Comparison of ENCODE assay signal across 18 cellular contexts in the genomic region with DNA sequence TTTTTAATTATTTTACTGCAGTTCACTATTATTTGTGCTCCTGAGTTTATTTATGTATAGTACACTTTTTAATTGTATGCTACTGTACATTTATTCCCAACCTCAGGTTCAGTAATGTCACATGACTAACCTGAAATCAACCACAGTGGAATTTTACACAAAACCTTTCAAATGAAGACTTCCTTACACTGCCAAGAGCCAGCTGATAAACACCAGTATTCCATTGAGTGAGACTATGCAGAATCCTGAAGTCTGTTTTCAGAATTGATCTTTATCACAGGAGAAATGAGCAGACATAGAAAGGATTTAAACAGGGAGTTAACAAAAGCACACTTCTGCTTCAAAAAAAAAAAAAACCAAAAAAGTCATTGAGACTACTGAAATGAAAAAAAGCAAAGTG.
A peak's percentile ranks its signal among the peaks of the same experiment; 100 is the strongest.
DNase-seq lines count a peak whose midpoint lies in the region; ATAC-seq and TF ChIP-seq lines count a peak whose summit lies in the region.
"Had no signal": no experiment of that assay in that cellular context is flagged by ENCODE, and none has a peak within 500 bp of the region (broad histone marks: within the 10 kb centered on the region; RNA-seq: fewer than 3 reads in every experiment).

No MANE protein-coding gene starts in this region.

- H3K27ac Mint-ChIP-seq in activated naive CD8-positive, alpha-beta T cell treated with anti-CD3 and anti-CD28 coated beads for 36 hours = no peak overlapping the region
- H3K27ac Mint-ChIP-seq: CD8-positive, alpha-beta T cell had no signal

- H2BK5ac ChIP-seq in IMR-90 (ENCODE audit: low read depth, low read length, poor library complexity, severe bottlenecking) = peak overlapping the region; percentile 25

- H3K23ac ChIP-seq in IMR-90 (ENCODE audit: low read depth, low read length) = no peak overlapping the region

- H4K20me1 ChIP-seq in IMR-90 (ENCODE audit: insufficient read depth, low read length) = no peaks in the 10 kb centered on the region
- H4K20me1 ChIP-seq: BLaER1 treated with 17β-estradiol and CSF1 and Interleukin-3, amounts not matched to agents 10 nM and 100 nM had no signal

- H4K91ac ChIP-seq in IMR-90 (ENCODE audit: insufficient read depth, low read depth, low read length) = no peak overlapping the region

- no peak for ATAC-seq in IMR-90 (ENCODE audit: low read depth)
- ATAC-seq: A549; CD8-positive, alpha-beta T cell; HepG2 had no signal

- POLR2A ChIA-PET in IMR-90 (lab: Charles Lee; ENCODE audit: unreplicated experiment) = no interaction called here

- no peaks in the 10 kb centered on the region for H3K36me3 Mint-ChIP-seq in activated naive CD8-positive, alpha-beta T cell treated with anti-CD3 and anti-CD28 coated beads for 36 hours
- H3K36me3 Mint-ChIP-seq: CD8-positive, alpha-beta T cell had no signal

- H3K4me3 ChIP-seq in ACC112 (ENCODE audit: low read depth, low read length) (no peak overlapping the region), IMR-90 (ENCODE audit: insufficient read depth, low read depth, low read length) (no peak overlapping the region), fibroblast of villous mesenchyme (ENCODE audit: low read depth, low read length) (no peak overlapping the region)
- H3K4me3 ChIP-seq: A549; BLaER1 treated with 17β-estradiol and CSF1 and Interleukin-3, amounts not matched to agents 10 nM and 100 nM; MG63 had no signal

- H2AFZ ChIP-seq in ACC112 (ENCODE audit: low read length, unreplicated experiment) (no peak overlapping the region), IMR-90 (replicated peaks; ENCODE audit: low read length, poor library complexity) (no peak overlapping the region)

- H3K4me1 Mint-ChIP-seq in activated naive CD8-positive, alpha-beta T cell treated with anti-CD3 and anti-CD28 coated beads for 36 hours = no peaks in the 10 kb centered on the region

- no peak overlapping the region for H2BK15ac ChIP-seq in IMR-90 (ENCODE audit: low read depth, low read length)

- peaks cover 10 to 30% of the 10 kb centered on the region in 2 experiments; a peak in 3 of 4 replicates for H3K79me1 ChIP-seq in IMR-90 (ENCODE audit: low read depth in 1 of 2, low read length in 2 of 2)

- H3K9me3 Mint-ChIP-seq in activated naive CD8-positive, alpha-beta T cell treated with anti-CD3 and anti-CD28 coated beads for 36 hours = peaks cover 1% of the 10 kb centered on the region

- no peak overlapping the region for H4K5ac ChIP-seq in IMR-90 (ENCODE audit: low read depth, low read length)

- TF ChIP-seq RAD21 in IMR-90 (IDR thresholded peaks at IDR 0.05; ENCODE audit: low read length) = no peak

- CTCF ChIA-PET in IMR-90 (lab: Yijun Ruan, JAX) = interaction anchor here (0.7 kb wide), 1 partner anchor 212 kb away, joined by 4 read pairs; no protein-coding TSS in a partner anchor

- H3K18ac ChIP-seq in IMR-90 (ENCODE audit: low read depth, low read length) = no peak overlapping the region

- no peak overlapping the region for H3K9ac ChIP-seq in IMR-90 (ENCODE audit: low read depth, low read length)
- H3K9ac ChIP-seq: BLaER1 treated with 17β-estradiol and CSF1 and Interleukin-3, amounts not matched to agents 10 nM and 100 nM had no signal

- H3K27me3 ChIP-seq in ACC112 (ENCODE audit: insufficient read depth, low read length) (no peaks in the 10 kb centered on the region), IMR-90 (ENCODE audit: control insufficient read depth, insufficient read depth, low read length) (no peaks in the 10 kb centered on the region)
- H3K27me3 ChIP-seq: BLaER1 treated with 17β-estradiol and CSF1 and Interleukin-3, amounts not matched to agents 10 nM and 100 nM; MG63 had no signal

- TF ChIP-seq CTCF in IMR-90 (conservative IDR thresholded peaks at IDR 0.05; ENCODE audit: low read depth, low read length) = no peak
- TF ChIP-seq CTCF in fibroblast of villous mesenchyme (IDR thresholded peaks at IDR 0.05; ENCODE audit: insufficient read depth, low read depth, low read length) = no peak

- no peak overlapping the region for H3K4me3 Mint-ChIP-seq in activated naive CD8-positive, alpha-beta T cell treated with anti-CD3 and anti-CD28 coated beads for 36 hours
- H3K4me3 Mint-ChIP-seq: CD8-positive, alpha-beta T cell had no signal

- intact Hi-C loops in IMR-90 (cut with micrococcal nuclease) = loop anchor here (5.0 to 10.0 kb wide), 3 partner anchors 121 to 739 kb away; no protein-coding TSS in a partner anchor

- H2AK9ac ChIP-seq in IMR-90 (replicated peaks; ENCODE audit: low read depth, low read length, poor library complexity) = no peak overlapping the region

- no peak overlapping the region for H2AK5ac ChIP-seq in IMR-90 (ENCODE audit: low read depth, low read length)

- H4K8ac ChIP-seq in IMR-90 (ENCODE audit: low read depth in 2 of 2, low read length in 2 of 2) = no peak overlapping the region

- dilution Hi-C loops in IMR-90 (cut with HindIII; ENCODE audit: low sequenced_read_pairs, unreplicated experiment) = no loop called here

- no TSS peak for BruUV-seq in IMR-90 (replicated peaks; lab: Mats Ljungman, UMichigan)

- H3K9me1 ChIP-seq in IMR-90 (ENCODE audit: insufficient read depth, low read length) = peaks cover 8% of the 10 kb centered on the region; the same call in 1 of the 2 replicates

- no peak overlapping the region for H3K56ac ChIP-seq in IMR-90 (ENCODE audit: extremely low read depth, insufficient read depth, low read length)

- TF ChIP-seq POLR2A in IMR-90 (IDR thresholded peaks at IDR 0.05; ENCODE audit: low read depth, low read length) = no peak

- H2BK20ac ChIP-seq in IMR-90 (ENCODE audit: low read depth, low read length) = no peak overlapping the region

- no peak overlapping the region for H3K4ac ChIP-seq in IMR-90 (ENCODE audit: low read depth, low read length)

- peak; percentile 33 for DNase-seq in IMR-90
- peak; percentile 37 for DNase-seq in amniotic epithelial cell (ENCODE audit: low read depth)
- DNase-seq in fibroblast of villous mesenchyme (ENCODE audit: low read depth) = peak; percentile 36
- no peak for DNase-seq in NCI-H526 (lab: John Stamatoyannopoulos, UW)
- DNase-seq in 8988T = no peak
- no peak for DNase-seq in NCI-H2171 treated with DMSO at 0.1 percent for 48 hours (lab: John Stamatoyannopoulos, UW)
- DNase-seq in activated naive CD8-positive, alpha-beta T cell treated with anti-CD3 and anti-CD28 coated beads for 36 hours = no peak
- DNase-seq: CD8-positive, alpha-beta T cell; MG63; NCI-H1048; NCI-H1436; NCI-H1930; NCI-H446; SHP77 had no signal

- no peaks in the 10 kb centered on the region for H3K79me2 ChIP-seq in ACC112 (ENCODE audit: control insufficient read depth, insufficient read depth, low read length, unreplicated experiment)

- H3K27ac ChIP-seq in ACC112 (ENCODE audit: low read depth, low read length) (peak overlapping the region; percentile 48), IMR-90 (ENCODE audit: insufficient read depth, low read length) (no peak overlapping the region)
- H3K27ac ChIP-seq: A549; BLaER1 treated with 17β-estradiol and CSF1 and Interleukin-3, amounts not matched to agents 10 nM and 100 nM had no signal

- H3K4me1 ChIP-seq in ACC112 (ENCODE audit: control insufficient read depth, insufficient read depth, low read length, unreplicated experiment) (peaks cover 34% of the 10 kb centered on the region), IMR-90 (ENCODE audit: control insufficient read depth, insufficient read depth, low read length) (peaks cover 5% of the 10 kb centered on the region; the same call in 1 of the 2 replicates)
- H3K4me1 ChIP-seq: A549 had no signal

- H3K9me3 ChIP-seq in IMR-90 (ENCODE audit: control insufficient read depth, insufficient read depth, low read length) = no peaks in the 10 kb centered on the region
- H3K9me3 ChIP-seq: A549; BLaER1 treated with 17β-estradiol and CSF1 and Interleukin-3, amounts not matched to agents 10 nM and 100 nM; MG63 had no signal

- H3K4me2 ChIP-seq in IMR-90 (ENCODE audit: low read depth, low read length) = no peak overlapping the region
- H3K4me2 ChIP-seq: A549 had no signal

- H2BK120ac ChIP-seq in IMR-90 (ENCODE audit: low read depth, low read length) = peak overlapping the region; percentile 25; the same call in 1 of the 2 replicates

- H3K36me3 ChIP-seq in ACC112 (ENCODE audit: insufficient read depth, low read length) (no peaks in the 10 kb centered on the region), IMR-90 (ENCODE audit: control insufficient read depth, insufficient read depth, low read length) (peaks cover 7% of the 10 kb centered on the region; the same call in 1 of the 2 replicates)
- H3K36me3 ChIP-seq: BLaER1 treated with 17β-estradiol and CSF1 and Interleukin-3, amounts not matched to agents 10 nM and 100 nM; MG63 had no signal

- no peak overlapping the region for H3K14ac ChIP-seq in IMR-90 (replicated peaks; ENCODE audit: low read depth, low read length)

- H3K27me3 Mint-ChIP-seq in activated naive CD8-positive, alpha-beta T cell treated with anti-CD3 and anti-CD28 coated beads for 36 hours = no peaks in the 10 kb centered on the region

- in situ Hi-C loops in IMR-90 (cut with MboI; ENCODE audit: low sequenced_read_pairs) = no loop called here

TF ChIP-seq in IMR-90, 13 proteins besides CTCF, POLR2A, EP300 and RAD21 (continues in another document):
- no peak for TF ChIP-seq ELK1 (IDR thresholded peaks at IDR 0.05; ENCODE audit: borderline replicate concordance, low read depth, low read length)
- TF ChIP-seq RCOR1 (IDR thresholded peaks at IDR 0.05; ENCODE audit: insufficient replicate concordance, low read length) = no peak
- TF ChIP-seq, protein P1, sequence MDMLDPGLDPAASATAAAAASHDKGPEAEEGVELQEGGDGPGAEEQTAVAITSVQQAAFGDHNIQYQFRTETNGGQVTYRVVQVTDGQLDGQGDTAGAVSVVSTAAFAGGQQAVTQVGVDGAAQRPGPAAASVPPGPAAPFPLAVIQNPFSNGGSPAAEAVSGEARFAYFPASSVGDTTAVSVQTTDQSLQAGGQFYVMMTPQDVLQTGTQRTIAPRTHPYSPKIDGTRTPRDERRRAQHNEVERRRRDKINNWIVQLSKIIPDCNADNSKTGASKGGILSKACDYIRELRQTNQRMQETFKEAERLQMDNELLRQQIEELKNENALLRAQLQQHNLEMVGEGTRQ (IDR thresholded peaks at IDR 0.05; ENCODE audit: low read depth, low read length) = no peak
- no peak for TF ChIP-seq SMC3 (IDR thresholded peaks at IDR 0.05; ENCODE audit: low read depth, low read length)
- TF ChIP-seq MXI1 (IDR thresholded peaks at IDR 0.05; ENCODE audit: borderline replicate concordance, low read depth, low read length) = no peak
- TF ChIP-seq FOS (IDR thresholded peaks at IDR 0.05; ENCODE audit: low read depth, low read length) = no peak
- TF ChIP-seq RFX5 (IDR thresholded peaks at IDR 0.05; ENCODE audit: low read depth, low read length) = no peak
- no peak for TF ChIP-seq NFE2L2 (IDR thresholded peaks at IDR 0.05; ENCODE audit: low read depth, low read length)

Comparison
In these comparisons a context has a peak if more than half of its experiments do, and no peak if none do; other contexts are left out.
1. DNase-seq: peak in IMR-90 (single experiment), amniotic epithelial cell (single experiment) and fibroblast of villous mesenchyme (single experiment); none in NCI-H526 (0 of 2), 8988T (single experiment), NCI-H2171 treated with DMSO at 0.1 percent for 48 hours (single experiment) and activated naive CD8-positive, alpha-beta T cell treated with anti-CD3 and anti-CD28 coated beads for 36 hours (single experiment).